ENCODE assay signal across 1 cellular context in genomic region chr19:39449116-39449797, GRCh38.
TF ChIP-seq lines count a peak whose summit lies in the region.

No MANE protein-coding gene starts in this region.

TF ChIP-seq in WTC11, 78 proteins besides CTCF, POLR2A, EP300 and RAD21:
- TF ChIP-seq ZNF425 (CRISPR knock-in tag; conservative IDR thresholded peaks at IDR 0.05) (no peak), PRRX2 (CRISPR knock-in tag; IDR thresholded peaks at IDR 0.05) (no peak), ZNF232 (CRISPR knock-in tag; IDR thresholded peaks at IDR 0.05) (no peak), ZBTB21 (CRISPR knock-in tag; IDR thresholded peaks at IDR 0.05; ENCODE audit: borderline replicate concordance) (no peak), ZNF671 (CRISPR knock-in tag; IDR thresholded peaks at IDR 0.05) (no peak), TEAD1 (CRISPR knock-in tag; IDR thresholded peaks at IDR 0.05) (no peak), HMGA2 (CRISPR knock-in tag; IDR thresholded peaks at IDR 0.05) (no peak), NFYB (CRISPR knock-in tag; conservative IDR thresholded peaks at IDR 0.05; ENCODE audit: low read depth) (no peak), NR1H2 (CRISPR knock-in tag; IDR thresholded peaks at IDR 0.05) (no peak)
- TF ChIP-seq, protein P1, sequence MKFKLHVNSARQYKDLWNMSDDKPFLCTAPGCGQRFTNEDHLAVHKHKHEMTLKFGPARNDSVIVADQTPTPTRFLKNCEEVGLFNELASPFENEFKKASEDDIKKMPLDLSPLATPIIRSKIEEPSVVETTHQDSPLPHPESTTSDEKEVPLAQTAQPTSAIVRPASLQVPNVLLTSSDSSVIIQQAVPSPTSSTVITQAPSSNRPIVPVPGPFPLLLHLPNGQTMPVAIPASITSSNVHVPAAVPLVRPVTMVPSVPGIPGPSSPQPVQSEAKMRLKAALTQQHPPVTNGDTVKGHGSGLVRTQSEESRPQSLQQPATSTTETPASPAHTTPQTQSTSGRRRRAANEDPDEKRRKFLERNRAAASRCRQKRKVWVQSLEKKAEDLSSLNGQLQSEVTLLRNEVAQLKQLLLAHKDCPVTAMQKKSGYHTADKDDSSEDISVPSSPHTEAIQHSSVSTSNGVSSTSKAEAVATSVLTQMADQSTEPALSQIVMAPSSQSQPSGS (CRISPR knock-in tag; IDR thresholded peaks at IDR 0.05; ENCODE audit: borderline replicate concordance, low read depth): no peak
- TF ChIP-seq, protein P2, sequence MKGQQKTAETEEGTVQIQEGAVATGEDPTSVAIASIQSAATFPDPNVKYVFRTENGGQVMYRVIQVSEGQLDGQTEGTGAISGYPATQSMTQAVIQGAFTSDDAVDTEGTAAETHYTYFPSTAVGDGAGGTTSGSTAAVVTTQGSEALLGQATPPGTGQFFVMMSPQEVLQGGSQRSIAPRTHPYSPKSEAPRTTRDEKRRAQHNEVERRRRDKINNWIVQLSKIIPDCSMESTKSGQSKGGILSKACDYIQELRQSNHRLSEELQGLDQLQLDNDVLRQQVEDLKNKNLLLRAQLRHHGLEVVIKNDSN (CRISPR knock-in tag; IDR thresholded peaks at IDR 0.05): no peak
- TF ChIP-seq, protein P3, sequence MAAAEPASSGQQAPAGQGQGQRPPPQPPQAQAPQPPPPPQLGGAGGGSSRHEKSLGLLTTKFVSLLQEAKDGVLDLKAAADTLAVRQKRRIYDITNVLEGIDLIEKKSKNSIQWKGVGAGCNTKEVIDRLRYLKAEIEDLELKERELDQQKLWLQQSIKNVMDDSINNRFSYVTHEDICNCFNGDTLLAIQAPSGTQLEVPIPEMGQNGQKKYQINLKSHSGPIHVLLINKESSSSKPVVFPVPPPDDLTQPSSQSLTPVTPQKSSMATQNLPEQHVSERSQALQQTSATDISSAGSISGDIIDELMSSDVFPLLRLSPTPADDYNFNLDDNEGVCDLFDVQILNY (CRISPR knock-in tag; IDR thresholded peaks at IDR 0.05): no peak
- TF ChIP-seq, protein P4, sequence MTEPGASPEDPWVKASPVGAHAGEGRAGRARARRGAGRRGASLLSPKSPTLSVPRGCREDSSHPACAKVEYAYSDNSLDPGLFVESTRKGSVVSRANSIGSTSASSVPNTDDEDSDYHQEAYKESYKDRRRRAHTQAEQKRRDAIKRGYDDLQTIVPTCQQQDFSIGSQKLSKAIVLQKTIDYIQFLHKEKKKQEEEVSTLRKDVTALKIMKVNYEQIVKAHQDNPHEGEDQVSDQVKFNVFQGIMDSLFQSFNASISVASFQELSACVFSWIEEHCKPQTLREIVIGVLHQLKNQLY (CRISPR knock-in tag; IDR thresholded peaks at IDR 0.05): no peak
- TF ChIP-seq, protein P5, sequence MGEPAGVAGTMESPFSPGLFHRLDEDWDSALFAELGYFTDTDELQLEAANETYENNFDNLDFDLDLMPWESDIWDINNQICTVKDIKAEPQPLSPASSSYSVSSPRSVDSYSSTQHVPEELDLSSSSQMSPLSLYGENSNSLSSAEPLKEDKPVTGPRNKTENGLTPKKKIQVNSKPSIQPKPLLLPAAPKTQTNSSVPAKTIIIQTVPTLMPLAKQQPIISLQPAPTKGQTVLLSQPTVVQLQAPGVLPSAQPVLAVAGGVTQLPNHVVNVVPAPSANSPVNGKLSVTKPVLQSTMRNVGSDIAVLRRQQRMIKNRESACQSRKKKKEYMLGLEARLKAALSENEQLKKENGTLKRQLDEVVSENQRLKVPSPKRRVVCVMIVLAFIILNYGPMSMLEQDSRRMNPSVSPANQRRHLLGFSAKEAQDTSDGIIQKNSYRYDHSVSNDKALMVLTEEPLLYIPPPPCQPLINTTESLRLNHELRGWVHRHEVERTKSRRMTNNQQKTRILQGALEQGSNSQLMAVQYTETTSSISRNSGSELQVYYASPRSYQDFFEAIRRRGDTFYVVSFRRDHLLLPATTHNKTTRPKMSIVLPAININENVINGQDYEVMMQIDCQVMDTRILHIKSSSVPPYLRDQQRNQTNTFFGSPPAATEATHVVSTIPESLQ (CRISPR knock-in tag; IDR thresholded peaks at IDR 0.05): no peak
- TF ChIP-seq, protein P6, sequence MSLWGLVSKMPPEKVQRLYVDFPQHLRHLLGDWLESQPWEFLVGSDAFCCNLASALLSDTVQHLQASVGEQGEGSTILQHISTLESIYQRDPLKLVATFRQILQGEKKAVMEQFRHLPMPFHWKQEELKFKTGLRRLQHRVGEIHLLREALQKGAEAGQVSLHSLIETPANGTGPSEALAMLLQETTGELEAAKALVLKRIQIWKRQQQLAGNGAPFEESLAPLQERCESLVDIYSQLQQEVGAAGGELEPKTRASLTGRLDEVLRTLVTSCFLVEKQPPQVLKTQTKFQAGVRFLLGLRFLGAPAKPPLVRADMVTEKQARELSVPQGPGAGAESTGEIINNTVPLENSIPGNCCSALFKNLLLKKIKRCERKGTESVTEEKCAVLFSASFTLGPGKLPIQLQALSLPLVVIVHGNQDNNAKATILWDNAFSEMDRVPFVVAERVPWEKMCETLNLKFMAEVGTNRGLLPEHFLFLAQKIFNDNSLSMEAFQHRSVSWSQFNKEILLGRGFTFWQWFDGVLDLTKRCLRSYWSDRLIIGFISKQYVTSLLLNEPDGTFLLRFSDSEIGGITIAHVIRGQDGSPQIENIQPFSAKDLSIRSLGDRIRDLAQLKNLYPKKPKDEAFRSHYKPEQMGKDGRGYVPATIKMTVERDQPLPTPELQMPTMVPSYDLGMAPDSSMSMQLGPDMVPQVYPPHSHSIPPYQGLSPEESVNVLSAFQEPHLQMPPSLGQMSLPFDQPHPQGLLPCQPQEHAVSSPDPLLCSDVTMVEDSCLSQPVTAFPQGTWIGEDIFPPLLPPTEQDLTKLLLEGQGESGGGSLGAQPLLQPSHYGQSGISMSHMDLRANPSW (CRISPR knock-in tag; conservative IDR thresholded peaks at IDR 0.05; ENCODE audit: low read depth): no peak
- TF ChIP-seq, protein P7, sequence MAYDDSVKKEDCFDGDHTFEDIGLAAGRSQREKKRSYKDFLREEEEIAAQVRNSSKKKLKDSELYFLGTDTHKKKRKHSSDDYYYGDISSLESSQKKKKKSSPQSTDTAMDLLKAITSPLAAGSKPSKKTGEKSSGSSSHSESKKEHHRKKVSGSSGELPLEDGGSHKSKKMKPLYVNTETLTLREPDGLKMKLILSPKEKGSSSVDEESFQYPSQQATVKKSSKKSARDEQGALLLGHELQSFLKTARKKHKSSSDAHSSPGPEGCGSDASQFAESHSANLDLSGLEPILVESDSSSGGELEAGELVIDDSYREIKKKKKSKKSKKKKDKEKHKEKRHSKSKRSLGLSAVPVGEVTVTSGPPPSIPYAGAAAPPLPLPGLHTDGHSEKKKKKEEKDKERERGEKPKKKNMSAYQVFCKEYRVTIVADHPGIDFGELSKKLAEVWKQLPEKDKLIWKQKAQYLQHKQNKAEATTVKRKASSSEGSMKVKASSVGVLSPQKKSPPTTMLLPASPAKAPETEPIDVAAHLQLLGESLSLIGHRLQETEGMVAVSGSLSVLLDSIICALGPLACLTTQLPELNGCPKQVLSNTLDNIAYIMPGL (CRISPR knock-in tag; IDR thresholded peaks at IDR 0.05): no peak
- TF ChIP-seq, protein P8, sequence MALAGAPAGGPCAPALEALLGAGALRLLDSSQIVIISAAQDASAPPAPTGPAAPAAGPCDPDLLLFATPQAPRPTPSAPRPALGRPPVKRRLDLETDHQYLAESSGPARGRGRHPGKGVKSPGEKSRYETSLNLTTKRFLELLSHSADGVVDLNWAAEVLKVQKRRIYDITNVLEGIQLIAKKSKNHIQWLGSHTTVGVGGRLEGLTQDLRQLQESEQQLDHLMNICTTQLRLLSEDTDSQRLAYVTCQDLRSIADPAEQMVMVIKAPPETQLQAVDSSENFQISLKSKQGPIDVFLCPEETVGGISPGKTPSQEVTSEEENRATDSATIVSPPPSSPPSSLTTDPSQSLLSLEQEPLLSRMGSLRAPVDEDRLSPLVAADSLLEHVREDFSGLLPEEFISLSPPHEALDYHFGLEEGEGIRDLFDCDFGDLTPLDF (CRISPR knock-in tag; IDR thresholded peaks at IDR 0.05): no peak
- TF ChIP-seq, protein P9, sequence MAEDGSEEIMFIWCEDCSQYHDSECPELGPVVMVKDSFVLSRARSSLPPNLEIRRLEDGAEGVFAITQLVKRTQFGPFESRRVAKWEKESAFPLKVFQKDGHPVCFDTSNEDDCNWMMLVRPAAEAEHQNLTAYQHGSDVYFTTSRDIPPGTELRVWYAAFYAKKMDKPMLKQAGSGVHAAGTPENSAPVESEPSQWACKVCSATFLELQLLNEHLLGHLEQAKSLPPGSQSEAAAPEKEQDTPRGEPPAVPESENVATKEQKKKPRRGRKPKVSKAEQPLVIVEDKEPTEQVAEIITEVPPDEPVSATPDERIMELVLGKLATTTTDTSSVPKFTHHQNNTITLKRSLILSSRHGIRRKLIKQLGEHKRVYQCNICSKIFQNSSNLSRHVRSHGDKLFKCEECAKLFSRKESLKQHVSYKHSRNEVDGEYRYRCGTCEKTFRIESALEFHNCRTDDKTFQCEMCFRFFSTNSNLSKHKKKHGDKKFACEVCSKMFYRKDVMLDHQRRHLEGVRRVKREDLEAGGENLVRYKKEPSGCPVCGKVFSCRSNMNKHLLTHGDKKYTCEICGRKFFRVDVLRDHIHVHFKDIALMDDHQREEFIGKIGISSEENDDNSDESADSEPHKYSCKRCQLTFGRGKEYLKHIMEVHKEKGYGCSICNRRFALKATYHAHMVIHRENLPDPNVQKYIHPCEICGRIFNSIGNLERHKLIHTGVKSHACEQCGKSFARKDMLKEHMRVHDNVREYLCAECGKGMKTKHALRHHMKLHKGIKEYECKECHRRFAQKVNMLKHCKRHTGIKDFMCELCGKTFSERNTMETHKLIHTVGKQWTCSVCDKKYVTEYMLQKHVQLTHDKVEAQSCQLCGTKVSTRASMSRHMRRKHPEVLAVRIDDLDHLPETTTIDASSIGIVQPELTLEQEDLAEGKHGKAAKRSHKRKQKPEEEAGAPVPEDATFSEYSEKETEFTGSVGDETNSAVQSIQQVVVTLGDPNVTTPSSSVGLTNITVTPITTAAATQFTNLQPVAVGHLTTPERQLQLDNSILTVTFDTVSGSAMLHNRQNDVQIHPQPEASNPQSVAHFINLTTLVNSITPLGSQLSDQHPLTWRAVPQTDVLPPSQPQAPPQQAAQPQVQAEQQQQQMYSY (CRISPR knock-in tag; IDR thresholded peaks at IDR 0.05): no peak
